13 cellular contexts compared by ENCODE assay signal in genomic region chr12:54991992-54992377, GRCh38. TPM values are rescaled to one million over a fixed set of nuclear protein-coding genes. Genes with fewer than 3 reads are reported as not detected.
DNase-seq lines count a peak whose midpoint lies in the region; ATAC-seq, FAIRE-seq and TF ChIP-seq lines count a peak whose summit lies in the region.
"Had no signal": no experiment of that assay in that cellular context is flagged by ENCODE, and none has a peak within 500 bp of the region (broad histone marks: within the 10 kb centered on the region; RNA-seq: fewer than 3 reads in every experiment).

No MANE protein-coding gene starts in this region.

- H3K4me1 Mint-ChIP-seq in CD8-positive, alpha-beta T cell (ENCODE audit: low read depth), result peaks cover 58% of the 10 kb centered on the region
- H3K4me1 Mint-ChIP-seq in activated T-helper 17 cell treated with anti-CD3 and anti-CD28 coated beads, Interleukin-2, amount 50 U/mL, for 72 hours, result peaks cover 38% of the 10 kb centered on the region
- H3K4me1 Mint-ChIP-seq in CD14-positive monocyte, result peaks cover 18% of the 10 kb centered on the region
- H3K4me1 Mint-ChIP-seq: neural crest cell had no signal

- H3K4me3 ChIP-seq in CD8-positive, alpha-beta T cell (ENCODE audit: low read depth, low read length), result no peak overlapping the region

- peak in 1 of 7 experiments; percentile 24 for DNase-seq in CD8-positive, alpha-beta T cell
- no peak for DNase-seq in urothelium cell line (ENCODE audit: low spot score)
- DNase-seq in CD14-positive monocyte (ENCODE audit: low spot score), result no peak
- DNase-seq in DMS53 (lab: John Stamatoyannopoulos, UW), result no peak
- no peak for DNase-seq in DMS 273 (lab: John Stamatoyannopoulos, UW; ENCODE audit: unreplicated experiment)
- DNase-seq: C1 segment of cervical spinal cord had no signal

- H3K27me3 Mint-ChIP-seq in CD8-positive, alpha-beta T cell (ENCODE audit: low read depth), result no peaks in the 10 kb centered on the region
- H3K27me3 Mint-ChIP-seq in activated T-helper 17 cell treated with anti-CD3 and anti-CD28 coated beads, Interleukin-2, amount 50 U/mL, for 72 hours, result no peaks in the 10 kb centered on the region
- peaks cover 3 to 8% (median 4%) of the 10 kb centered on the region in 3 donors for H3K27me3 Mint-ChIP-seq in CD14-positive monocyte (ENCODE audit: low read depth in 3 of 3)

- no peak for TF ChIP-seq CTCF in CD8-positive, alpha-beta T cell (IDR thresholded peaks at IDR 0.05)
- no peak for TF ChIP-seq CTCF in CD14-positive monocyte (IDR thresholded peaks at IDR 0.05)

- peak overlapping the region; percentile 90 for H3K4me3 Mint-ChIP-seq in CD8-positive, alpha-beta T cell
- H3K4me3 Mint-ChIP-seq in activated T-helper 17 cell treated with anti-CD3 and anti-CD28 coated beads, Interleukin-2, amount 50 U/mL, for 72 hours, result peak overlapping the region; percentile 85
- H3K4me3 Mint-ChIP-seq in CD14-positive monocyte, result no peak overlapping the region
- H3K4me3 Mint-ChIP-seq: dendritic cell treated with granulocyte-macrophage colony-stimulating factor and Interleukin-4, amounts not matched to agents 40 ng/mL and 50 ng/mL, for 4 days; neural crest cell had no signal

- H3K27ac Mint-ChIP-seq in CD8-positive, alpha-beta T cell, result peak overlapping the region; percentile 99
- H3K27ac Mint-ChIP-seq in activated T-helper 17 cell treated with anti-CD3 and anti-CD28 coated beads, Interleukin-2, amount 50 U/mL, for 72 hours, result peak overlapping the region; percentile 90
- peak overlapping the region in 2 of 7 donors; percentile 43 to 63 for H3K27ac Mint-ChIP-seq in CD14-positive monocyte
- H3K27ac Mint-ChIP-seq: dendritic cell treated with granulocyte-macrophage colony-stimulating factor and Interleukin-4, amounts not matched to agents 40 ng/mL and 50 ng/mL, for 4 days had no signal

- FAIRE-seq in urothelium cell line (lab: Jason Lieb, UNC), result no peak

- POLR2A ChIA-PET in CD8-positive, alpha-beta T cell (lab: Charles Lee), result interaction anchor here (2.9 kb wide), 1 partner anchor 80 kb away, joined by 23 read pairs; no protein-coding TSS in a partner anchor

- intact Hi-C loops in CD8-positive, alpha-beta T cell (cut with DNase I, micrococcal nuclease), result loop anchor here (2.0 to 5.0 kb wide), 2 partner anchors 35 to 57 kb away; no protein-coding TSS in a partner anchor
- intact Hi-C loops in CD14-positive monocyte (cut with micrococcal nuclease), result loop anchor here in 1 of 2 donors (2.0 kb wide), 1 partner anchor 81 kb away; no protein-coding TSS in a partner anchor

- peak overlapping the region; percentile 57 for H3K27ac ChIP-seq in CD8-positive, alpha-beta T cell (ENCODE audit: low read depth, low read length)

- peaks cover 2% of the 10 kb centered on the region for H3K36me3 Mint-ChIP-seq in CD8-positive, alpha-beta T cell
- no peaks in the 10 kb centered on the region for H3K36me3 Mint-ChIP-seq in activated T-helper 17 cell treated with anti-CD3 and anti-CD28 coated beads, Interleukin-2, amount 50 U/mL, for 72 hours (ENCODE audit: low read depth)
- H3K36me3 Mint-ChIP-seq in CD14-positive monocyte, result no peaks in the 10 kb centered on the region

- peaks cover 55% of the 10 kb centered on the region for H3K4me1 ChIP-seq in CD8-positive, alpha-beta T cell (ENCODE audit: insufficient read depth, low read length)

- no peaks in the 10 kb centered on the region for H3K27me3 ChIP-seq in CD8-positive, alpha-beta T cell (ENCODE audit: insufficient read depth, low read length)

- ATAC-seq in CD8-positive, alpha-beta T cell, result peak; percentile 52
- ATAC-seq in GM19351 (IDR thresholded peaks at IDR 0.05; ENCODE audit: unreplicated experiment) (peak; percentile 65), HG03095 (IDR thresholded peaks at IDR 0.05; ENCODE audit: unreplicated experiment) (peak; percentile 42)
- ATAC-seq in activated T-helper 17 cell treated with anti-CD3 and anti-CD28 coated beads, Interleukin-2, amount 50 U/mL, for 72 hours (replicated peaks), result no peak

- H3K9me3 Mint-ChIP-seq in CD8-positive, alpha-beta T cell, result no peaks in the 10 kb centered on the region
- no peaks in the 10 kb centered on the region for H3K9me3 Mint-ChIP-seq in activated T-helper 17 cell treated with anti-CD3 and anti-CD28 coated beads, Interleukin-2, amount 50 U/mL, for 72 hours
- peaks cover 0 to 2% (median 0%) of the 10 kb centered on the region in 7 donors for H3K9me3 Mint-ChIP-seq in CD14-positive monocyte
- H3K9me3 Mint-ChIP-seq: dendritic cell treated with granulocyte-macrophage colony-stimulating factor and Interleukin-4, amounts not matched to agents 40 ng/mL and 50 ng/mL, for 4 days; neural crest cell had no signal

- H3K9me3 ChIP-seq in CD8-positive, alpha-beta T cell (ENCODE audit: low read length), result no peaks in the 10 kb centered on the region

- no peaks in the 10 kb centered on the region for H3K36me3 ChIP-seq in CD8-positive, alpha-beta T cell (ENCODE audit: insufficient read depth, low read length)

- CTCF ChIA-PET in CD8-positive, alpha-beta T cell (lab: Charles Lee), result interaction anchor here (0.6 to 14.8 kb wide), 21 partner anchors 8 to 290 kb away, joined by 3 to 754 read pairs (median 14); partner anchors contain the start of genes MUCL1 and TESPA1

RNA-seq across cellular contexts. Expression of gene TESPA1, which starts 7.4 kb away (rescaled TPM):
- total RNA-seq in CD8-positive, alpha-beta T cell, result 10 to 100 TPM; 70.9 to 84.8 TPM
- 10 to 100 TPM; 51.1 to 91.7 TPM for total RNA-seq in activated T-helper 17 cell treated with anti-CD3 and anti-CD28 coated beads, Interleukin-2, amount 50 U/mL, for 72 hours
- polyA plus RNA-seq in CD14-positive monocyte, result under 1 TPM; 0.37 to 0.61 TPM
- total RNA-seq: neural crest cell had no signal

RNA-seq across cellular contexts. Expression of gene NEUROD4, which starts 27.8 kb away (rescaled TPM):
- not detected for total RNA-seq in CD8-positive, alpha-beta T cell
- not detected for total RNA-seq in activated T-helper 17 cell treated with anti-CD3 and anti-CD28 coated beads, Interleukin-2, amount 50 U/mL, for 72 hours
- polyA plus RNA-seq in CD14-positive monocyte, result not detected
- total RNA-seq: activated CD8-positive, alpha-beta memory T cell treated with anti-CD3 and anti-CD28 coated beads for 36 hours; RPMI7951 had no signal

Comparison
In these comparisons a context has a peak if more than half of its experiments do, and no peak if none do; other contexts are left out.
1. H3K4me3 Mint-ChIP-seq: peak in CD8-positive, alpha-beta T cell (single experiment) and activated T-helper 17 cell treated with anti-CD3 and anti-CD28 coated beads, Interleukin-2, amount 50 U/mL, for 72 hours (single experiment); none in CD14-positive monocyte (0 of 2).